In genomic region chr21:46097826-46098286, GRCh38 we compare ENCODE assay signal across 8 cellular contexts. TPM values are rescaled to one million over a fixed set of nuclear protein-coding genes. Genes with fewer than 3 reads are reported as not detected.
DNase-seq lines count a peak whose midpoint lies in the region; ATAC-seq and TF ChIP-seq lines count a peak whose summit lies in the region.

Gene COL6A2 (plus strand): TSS chr21:46098112.

- H3K4me1 ChIP-seq in lung (ENCODE audit: control insufficient read depth in 2 of 2, insufficient read depth in 2 of 2, low read length in 2 of 2): peaks cover 0 to 6% of the 10 kb centered on the region in 2 donors

- TF ChIP-seq CTCF in HFF-Myc (IDR thresholded peaks at IDR 0.05; ENCODE audit: low read depth, low read length, missing control alignments) (no peak), lung (IDR thresholded peaks at IDR 0.05; ENCODE audit: control extremely low read depth, extremely low read depth) (no peak)

- H3K9me3 ChIP-seq in lung (ENCODE audit: control insufficient read depth in 2 of 2, insufficient read depth in 1 of 2, low read length in 1 of 2): peaks cover 0 to 6% of the 10 kb centered on the region in 2 donors

- 0 to 2% methylated on average over 33 to 58 of the region's 58 CpGs for WGBS in lung, 2 donors

- peak; percentile 69 for ATAC-seq in lung (ENCODE audit: insufficient read depth, low FRiP score)
- ATAC-seq in HG03460 (IDR thresholded peaks at IDR 0.05; ENCODE audit: unreplicated experiment): no peak
- no peak for ATAC-seq in HG02642 (IDR thresholded peaks at IDR 0.05; ENCODE audit: poor library complexity, unreplicated experiment)

- H3K27me3 ChIP-seq in lung (ENCODE audit: control insufficient read depth, insufficient read depth): no peaks in the 10 kb centered on the region

- peak within 1 kb of the TSS; percentile 88 for H3K4me3 ChIP-seq in HFF-Myc (replicated peaks; ENCODE audit: low read depth, low read length)
- H3K4me3 ChIP-seq in lung: peak within 1 kb of the TSS; percentile 59

- peak within 1 kb of the TSS; percentile 65 to 85 for H3K27ac ChIP-seq in lung (ENCODE audit: low read depth in 1 of 2, low read length in 1 of 2)

- H3K36me3 ChIP-seq in lung (ENCODE audit: control insufficient read depth in 2 of 2, insufficient read depth in 2 of 2, low read length in 2 of 2): no peaks in the 10 kb centered on the region

- DNase-seq in A172 (ENCODE audit: low spot score) (peak; percentile 31), HFF-Myc (ENCODE audit: extremely low read depth, low read depth) (no peak), dermis blood vessel endothelial cell (peak; percentile 13), lung (ENCODE audit: low spot score) (peak; percentile 30)
- peak; percentile 45 for DNase-seq in activated CD4-positive, alpha-beta T cell treated with anti-CD3 and anti-CD28 coated beads, Interleukin-2, amount 50 U/mL, for 1 hour
- peak; percentile 33 for DNase-seq in stimulated activated CD8-positive, alpha-beta memory T cell treated with anti-CD3 and anti-CD28 coated beads, Interleukin-12 subunit alpha, Interleukin-12 subunit beta, amount 100 ng/mL, for 1 hour (ENCODE audit: low read depth)

RNA-seq across cellular contexts. Expression of gene COL6A2, which starts in this region (rescaled TPM):
- 163 and 221 TPM in 2 replicates for total RNA-seq in A172 (2014; rRNA removed; shearing (Covaris generic))
- 17.5 and 24.0 TPM in 2 replicates for total RNA-seq in dermis blood vessel endothelial cell
- total RNA-seq in lung: 100 to 1,000 TPM; 350 to 466 TPM
- polyA plus RNA-seq in lung: 100 to 1,000 TPM; 192 to 234 TPM
